Comparison of ENCODE assay signal across 12 cellular contexts in the genomic region with DNA sequence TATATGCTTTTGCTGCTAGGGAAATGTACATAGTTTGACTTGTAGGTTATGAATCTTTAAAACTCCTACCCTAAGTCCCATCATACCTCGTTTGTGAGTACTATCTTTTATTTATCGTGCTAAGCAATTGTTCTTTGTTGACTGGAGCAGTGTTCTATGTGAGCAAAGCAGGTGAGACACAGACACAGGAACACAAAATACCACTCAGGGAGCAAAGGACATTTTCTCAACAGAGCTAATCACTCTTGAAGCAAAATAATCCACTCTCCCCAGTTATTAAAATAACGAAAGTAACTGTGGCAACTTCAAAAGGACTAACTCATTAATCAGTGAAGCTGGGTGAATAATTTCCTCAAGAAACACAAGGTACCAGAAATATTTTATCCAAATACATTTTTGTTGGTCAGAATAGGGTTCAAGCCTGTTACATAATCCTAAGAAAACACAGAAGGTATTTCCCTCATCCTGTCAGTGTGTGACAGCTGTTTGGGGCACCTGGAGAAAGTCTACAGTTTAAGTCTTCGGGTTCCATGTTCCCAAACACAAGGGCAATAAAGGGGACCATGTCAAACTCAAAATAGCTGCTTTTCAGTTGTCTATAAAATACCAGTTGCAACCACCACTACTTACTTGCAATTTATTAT.
"Had no signal": no experiment of that assay in that cellular context is flagged by ENCODE, and none has a peak within 500 bp of the region (broad histone marks: within the 10 kb centered on the region; RNA-seq: fewer than 3 reads in every experiment).

No MANE protein-coding gene starts in this region.

- H3K9me3 ChIP-seq: breast epithelium, esophagus squamous epithelium, heart left ventricle, mucosa of descending colon, tibial nerve had no signal

- H3K4me3 ChIP-seq: breast epithelium, esophagus squamous epithelium, heart left ventricle, mucosa of descending colon, tibial nerve had no signal

- H3K4me3 Mint-ChIP-seq: activated CD8-positive, alpha-beta T cell treated with anti-CD3 and anti-CD28 coated beads, Interleukin-2, amount 10 ng/mL, durations not matched to agents 7 days and 5 days; activated T-helper 1 cell treated with anti-CD3 and anti-CD28 coated beads, Interleukin-12 subunit alpha, Interleukin-12 subunit beta, Interleukin-2, Interleukin-4 antibody, amounts not matched to agents 30 ng/mL and 10 ng/mL and 1 ng/mL, durations not matched to agents 14 hours and 24 hours and 36 hours; nephron had no signal

- H3K36me3 ChIP-seq: breast epithelium, esophagus squamous epithelium, heart left ventricle, tibial nerve had no signal

- H3K27ac ChIP-seq: breast epithelium, esophagus squamous epithelium, heart left ventricle, tibial nerve had no signal

- DNase-seq: activated CD8-positive, alpha-beta T cell treated with anti-CD3 and anti-CD28 coated beads, Interleukin-2, amount 10 ng/mL, durations not matched to agents 7 days and 5 days; activated naive CD4-positive, alpha-beta T cell treated with Interleukin-2 at 50 U/mL for 16 hours; amygdala; esophagus squamous epithelium; foreskin fibroblast; heart left ventricle; mucosa of descending colon; stimulated activated CD4-positive, alpha-beta T cell treated with anti-CD3 and anti-CD28 coated beads, Interleukin-4, amount 100 ng/mL, for 24 hours had no signal

- H3K4me1 ChIP-seq: breast epithelium had no signal

- ATAC-seq: activated CD8-positive, alpha-beta T cell treated with anti-CD3 and anti-CD28 coated beads, Interleukin-2, amount 10 ng/mL, durations not matched to agents 7 days and 5 days; heart left ventricle; mucosa of descending colon had no signal

- H3K9me3 Mint-ChIP-seq: activated T-helper 1 cell treated with anti-CD3 and anti-CD28 coated beads, Interleukin-12 subunit alpha, Interleukin-12 subunit beta, Interleukin-2, Interleukin-4 antibody, amounts not matched to agents 30 ng/mL and 10 ng/mL and 1 ng/mL, durations not matched to agents 14 hours and 24 hours and 36 hours; nephron had no signal

- H3K27ac Mint-ChIP-seq: activated CD8-positive, alpha-beta T cell treated with anti-CD3 and anti-CD28 coated beads, Interleukin-2, amount 10 ng/mL, durations not matched to agents 7 days and 5 days; activated T-helper 1 cell treated with anti-CD3 and anti-CD28 coated beads, Interleukin-12 subunit alpha, Interleukin-12 subunit beta, Interleukin-2, Interleukin-4 antibody, amounts not matched to agents 30 ng/mL and 10 ng/mL and 1 ng/mL, durations not matched to agents 14 hours and 24 hours and 36 hours; nephron had no signal

- H3K27me3 ChIP-seq: breast epithelium, esophagus squamous epithelium, heart left ventricle, tibial nerve had no signal
